In genomic region chr15:52568569-52569243, GRCh38 we compare ENCODE assay signal across 8 cellular contexts. TPM values are rescaled to one million over a fixed set of nuclear protein-coding genes. Genes with fewer than 3 reads are reported as not detected.
A peak's percentile ranks its signal among the peaks of the same experiment; 100 is the strongest.
DNase-seq lines count a peak whose midpoint lies in the region; ATAC-seq and TF ChIP-seq lines count a peak whose summit lies in the region.

ARPP19 (minus strand) TSS chr15:52569030; CDS start chr15:52568892, 138 bp downstream.

- CTCF ChIA-PET in RWPE1 (lab: Yijun Ruan, JAX): interaction anchor here (0.7 kb wide), 1 partner anchor 34 kb away, joined by 3 read pairs; no protein-coding TSS in a partner anchor

- H2AFZ ChIP-seq in GM23248: peak within 1 kb of the TSS; percentile 94

- POLR2A ChIA-PET in RWPE1 (lab: Yijun Ruan, JAX; ENCODE audit: low non-redundant PET): no interaction called here

- no peaks in the 10 kb centered on the region for H3K9me2 ChIP-seq in GM23248 (ENCODE audit: insufficient read depth)

- peak within 1 kb of the TSS; percentile 98 for H3K27ac Mint-ChIP-seq in activated T-helper 17 cell treated with anti-CD3 and anti-CD28 coated beads, Interleukin-2, amount 50 U/mL, for 72 hours
- H3K27ac Mint-ChIP-seq in natural killer cell: peak within 1 kb of the TSS; percentile 90 to 97

- peak within 1 kb of the TSS; percentile 89 for H3K27ac ChIP-seq in GM23248
- H3K27ac ChIP-seq in RWPE1: peak within 1 kb of the TSS; percentile 91

- H3K9me3 ChIP-seq in GM23248 (ENCODE audit: low read depth): no peaks in the 10 kb centered on the region

- H3K79me2 ChIP-seq in GM23248 (ENCODE audit: insufficient read depth): peaks cover 49% of the 10 kb centered on the region

- H3K4me3 Mint-ChIP-seq in activated T-helper 17 cell treated with anti-CD3 and anti-CD28 coated beads, Interleukin-2, amount 50 U/mL, for 72 hours: peak within 1 kb of the TSS; percentile 85
- H3K4me3 Mint-ChIP-seq in natural killer cell: peak within 1 kb of the TSS; percentile 94

- peak; percentile 91 for DNase-seq in EH (ENCODE audit: low read depth)
- DNase-seq in GM23248: peak; percentile 90
- peak; percentile 87 to 90 for DNase-seq in Kasumi-1 (lab: John Stamatoyannopoulos, UW)
- DNase-seq in RWPE1 (ENCODE audit: low spot score): peak; percentile 97
- DNase-seq in fibroblast of mammary gland (ENCODE audit: low read depth): peak; percentile 90
- DNase-seq in natural killer cell: peak; percentile 65
- peak; percentile 86 for DNase-seq in stimulated activated naive CD8-positive, alpha-beta T cell treated with anti-CD3 and anti-CD28 coated beads, Interleukin-15, Interleukin-2, amounts not matched to agents 100 U/mL and 50 U/mL, for 24 hours

- H3F3A ChIP-seq in GM23248 (ENCODE audit: insufficient read depth): 0 out of 2 replicates have a peak, but pooled peaks cover 8% of the 10 kb centered on the region

- H3K4me3 ChIP-seq in GM23248: peak within 1 kb of the TSS; percentile 95
- peak within 1 kb of the TSS; percentile 93 for H3K4me3 ChIP-seq in fibroblast of mammary gland (ENCODE audit: control insufficient read depth, low read depth, low read length)

- H3K9me3 Mint-ChIP-seq in activated T-helper 17 cell treated with anti-CD3 and anti-CD28 coated beads, Interleukin-2, amount 50 U/mL, for 72 hours: peaks cover 4% of the 10 kb centered on the region
- H3K9me3 Mint-ChIP-seq in natural killer cell: no peaks in the 10 kb centered on the region

- H4K20me1 ChIP-seq in GM23248 (ENCODE audit: insufficient read depth): peaks cover 13% of the 10 kb centered on the region; the same call in 1 of the 2 replicates

- intact Hi-C loops in natural killer cell (cut with micrococcal nuclease): loop anchor here (1.0 to 2.0 kb wide), 2 partner anchors 39 to 110 kb away; partner anchors contain the start of gene ATOSA

- WGBS in GM23248 (ENCODE audit: low coverage in 1 of 2, low lambda C conversion rate in 2 of 2, missing lambda C conversion rate in 2 of 2), 2 experiments: 1% methylated on average over 56 to 74 of the region's 75 CpGs

- H3K36me3 Mint-ChIP-seq in activated T-helper 17 cell treated with anti-CD3 and anti-CD28 coated beads, Interleukin-2, amount 50 U/mL, for 72 hours (ENCODE audit: low read depth): peaks cover 49% of the 10 kb centered on the region
- no peaks in the 10 kb centered on the region for H3K36me3 Mint-ChIP-seq in natural killer cell

- H3K4me1 Mint-ChIP-seq in activated T-helper 17 cell treated with anti-CD3 and anti-CD28 coated beads, Interleukin-2, amount 50 U/mL, for 72 hours: peaks cover 18% of the 10 kb centered on the region
- peaks cover 32% of the 10 kb centered on the region in 2 donors for H3K4me1 Mint-ChIP-seq in natural killer cell

- H3K27me3 Mint-ChIP-seq in activated T-helper 17 cell treated with anti-CD3 and anti-CD28 coated beads, Interleukin-2, amount 50 U/mL, for 72 hours: no peaks in the 10 kb centered on the region
- no peaks in the 10 kb centered on the region for H3K27me3 Mint-ChIP-seq in natural killer cell (ENCODE audit: low read depth in 2 of 2)

- H3K4me1 ChIP-seq in GM23248 (ENCODE audit: insufficient read depth): peaks cover 13% of the 10 kb centered on the region; the same call in 1 of the 2 replicates

- peak within 1 kb of the TSS; percentile 98 for H3K4me2 ChIP-seq in GM23248 (ENCODE audit: unreplicated experiment)

- H3K9ac ChIP-seq in GM23248: peak within 1 kb of the TSS; percentile 98

- TF ChIP-seq CTCF in RWPE1 (conservative IDR thresholded peaks at IDR 0.05; ENCODE audit: low read depth) (no peak), fibroblast of mammary gland (conservative IDR thresholded peaks at IDR 0.05; ENCODE audit: control insufficient read depth, insufficient read depth, low read depth, low read length) (no peak), natural killer cell (IDR thresholded peaks at IDR 0.05) (no peak)

- ATAC-seq in activated T-helper 17 cell treated with anti-CD3 and anti-CD28 coated beads, Interleukin-2, amount 50 U/mL, for 72 hours (replicated peaks): peak; percentile 72
- peak; percentile 71 to 79 (median 79) for ATAC-seq in natural killer cell
- peak; percentile 83 for ATAC-seq in stimulated activated naive CD8-positive, alpha-beta T cell treated with anti-CD3 and anti-CD28 coated beads, Interleukin-15, Interleukin-2, amounts not matched to agents 100 U/mL and 50 U/mL, for 24 hours

- H3K27me3 ChIP-seq in GM23248 (replicated peaks; ENCODE audit: insufficient read depth): no peaks in the 10 kb centered on the region

- in situ Hi-C loops in GM23248 (cut with MboI): no loop called here

- H3K36me3 ChIP-seq in GM23248 (ENCODE audit: low read depth): no peaks in the 10 kb centered on the region

RNA-seq across cellular contexts. Expression of gene ARPP19, which starts in this region (rescaled TPM):
- 89.1 and 122 TPM in 2 replicates for total RNA-seq in GM23248 (2014; rRNA removed; shearing (Covaris generic))
- polyA plus RNA-seq in GM23248 (2016; fragmentation: Nextera tagmentation; extraction: Ambion mirVana): 68.9 and 70.0 TPM in 2 replicates
- 100 to 1,000 TPM; 154 to 222 TPM for total RNA-seq in activated T-helper 17 cell treated with anti-CD3 and anti-CD28 coated beads, Interleukin-2, amount 50 U/mL, for 72 hours
- total RNA-seq in natural killer cell: 100 to 1,000 TPM; 110 to 147 (median 121) TPM

Comparison
In these comparisons a context has a peak if more than half of its experiments do, and no peak if none do; other contexts are left out.
1. Peak in every context shown above with its lines: DNase-seq, ATAC-seq, H3K4me3 ChIP-seq and H3K27ac ChIP-seq.